In genomic region chr18:59672125-59672769, GRCh38 we compare ENCODE assay signal across 14 cellular contexts. TPM values are rescaled to one million over a fixed set of nuclear protein-coding genes. Genes with fewer than 3 reads are reported as not detected.
DNase-seq lines count a peak whose midpoint lies in the region; ATAC-seq lines count a peak whose summit lies in the region.
"Had no signal": no experiment of that assay in that cellular context is flagged by ENCODE, and none has a peak within 500 bp of the region (broad histone marks: within the 10 kb centered on the region; RNA-seq: fewer than 3 reads in every experiment).

No MANE protein-coding gene starts in this region.

- peaks cover 43% of the 10 kb centered on the region for H3K4me1 ChIP-seq in adipocyte (ENCODE audit: control insufficient read depth, insufficient read depth, low read length)
- H3K4me1 ChIP-seq: parathyroid adenoma had no signal

- peak; percentile 5 for DNase-seq in G401 (ENCODE audit: low spot score)
- peak; percentile 32 for DNase-seq in NCI-H2029 (lab: John Stamatoyannopoulos, UW)
- no peak for DNase-seq in adipocyte (ENCODE audit: low read depth)
- DNase-seq in myocyte (ENCODE audit: low read depth): peak; percentile 97
- no peak for DNase-seq in SK-N-DZ (ENCODE audit: low spot score)
- DNase-seq in activated CD4-positive, alpha-beta memory T cell treated with anti-CD3 and anti-CD28 coated beads for 36 hours: no peak
- DNase-seq: activated T-cell treated with anti-CD3 and anti-CD28 coated beads, Interleukin-2, amount 50 U/mL, for 24 hours; aorta; effector CD8-positive, alpha-beta T cell; NCI-H226 had no signal

- intact Hi-C loops in activated CD4-positive, alpha-beta memory T cell treated with anti-CD3 and anti-CD28 coated beads for 36 hours (cut with micrococcal nuclease): no loop called here

- no peaks in the 10 kb centered on the region for H3K36me3 Mint-ChIP-seq in activated CD4-positive, alpha-beta memory T cell treated with anti-CD3 and anti-CD28 coated beads for 36 hours
- H3K36me3 Mint-ChIP-seq: WTC11 had no signal

- H3K27me3 ChIP-seq in adipocyte (replicated peaks; ENCODE audit: control insufficient read depth, insufficient read depth, low read length): no peaks in the 10 kb centered on the region

- H3K4me3 Mint-ChIP-seq in activated CD4-positive, alpha-beta memory T cell treated with anti-CD3 and anti-CD28 coated beads for 36 hours: no peak overlapping the region
- H3K4me3 Mint-ChIP-seq: activated T-cell treated with anti-CD3 and anti-CD28 coated beads, Interleukin-2, amount 50 U/mL, for 24 hours; WTC11 had no signal

- POLR2A ChIA-PET in activated CD4-positive, alpha-beta memory T cell treated with anti-CD3 and anti-CD28 coated beads for 36 hours (lab: Charles Lee): no interaction called here

- no peaks in the 10 kb centered on the region for H3K27me3 Mint-ChIP-seq in activated CD4-positive, alpha-beta memory T cell treated with anti-CD3 and anti-CD28 coated beads for 36 hours
- H3K27me3 Mint-ChIP-seq: activated T-cell treated with anti-CD3 and anti-CD28 coated beads, Interleukin-2, amount 50 U/mL, for 24 hours had no signal

- CTCF ChIA-PET in activated CD4-positive, alpha-beta memory T cell treated with anti-CD3 and anti-CD28 coated beads for 36 hours (lab: Charles Lee): no interaction called here

- no peak for ATAC-seq in GM19035 (IDR thresholded peaks at IDR 0.05; ENCODE audit: unreplicated experiment)
- no peak for ATAC-seq in GM21447 (IDR thresholded peaks at IDR 0.05; ENCODE audit: unreplicated experiment)
- ATAC-seq: WTC11 had no signal

- no peaks in the 10 kb centered on the region for H3K4me1 Mint-ChIP-seq in activated CD4-positive, alpha-beta memory T cell treated with anti-CD3 and anti-CD28 coated beads for 36 hours (ENCODE audit: low read depth)
- H3K4me1 Mint-ChIP-seq: WTC11 had no signal

- H3K9ac ChIP-seq in adipocyte (ENCODE audit: low read length): peak overlapping the region; percentile 11
- H3K9ac ChIP-seq: parathyroid adenoma had no signal

- in situ Hi-C loops in G401 (cut with HindIII; ENCODE audit: low sequenced_read_pairs): no loop called here

- no peaks in the 10 kb centered on the region for H3K36me3 ChIP-seq in adipocyte (ENCODE audit: control insufficient read depth, insufficient read depth, low read length, severe bottlenecking)

- H3K4me3 ChIP-seq in adipocyte (ENCODE audit: low read length): no peak overlapping the region

- H3K9me3 ChIP-seq in adipocyte (ENCODE audit: control insufficient read depth, low read length): no peaks in the 10 kb centered on the region

- no peak overlapping the region for H3K27ac Mint-ChIP-seq in activated CD4-positive, alpha-beta memory T cell treated with anti-CD3 and anti-CD28 coated beads for 36 hours
- H3K27ac Mint-ChIP-seq: activated T-cell treated with anti-CD3 and anti-CD28 coated beads, Interleukin-2, amount 50 U/mL, for 24 hours; WTC11 had no signal

- H3K9me3 Mint-ChIP-seq in activated CD4-positive, alpha-beta memory T cell treated with anti-CD3 and anti-CD28 coated beads for 36 hours: no peaks in the 10 kb centered on the region
- H3K9me3 Mint-ChIP-seq: activated T-cell treated with anti-CD3 and anti-CD28 coated beads, Interleukin-2, amount 50 U/mL, for 24 hours; WTC11 had no signal

RNA-seq across cellular contexts. Expression of gene CCBE1, which starts 25.0 kb away (rescaled TPM):
- not detected in 2 replicates for total RNA-seq in G401 (2014; rRNA removed; shearing (Covaris generic))
- 5.6 and 8.6 TPM in 2 replicates for total RNA-seq in myocyte
- 5.0 TPM for polyA plus RNA-seq in myocyte (2012)
- 2.9 and 6.7 TPM in 2 replicates for polyA plus RNA-seq in SK-N-DZ (2014; cell fraction: cytosol; rRNA removed)
- 0.62 and 2.3 TPM in 2 replicates for polyA plus RNA-seq in SK-N-DZ (2014; cell fraction: nucleus; rRNA removed)
- under 1 TPM in 1 of 2 experiments, not detected in 1; 0.36 TPM for total RNA-seq in activated CD4-positive, alpha-beta memory T cell treated with anti-CD3 and anti-CD28 coated beads for 36 hours

Comparison
In these comparisons a context has a peak if more than half of its experiments do, and no peak if none do; other contexts are left out.
1. DNase-seq: peak in G401 (single experiment), NCI-H2029 (single experiment) and myocyte (single experiment); none in adipocyte (single experiment), SK-N-DZ (single experiment) and activated CD4-positive, alpha-beta memory T cell treated with anti-CD3 and anti-CD28 coated beads for 36 hours (single experiment).